ENCODE assay signal across 12 cellular contexts in genomic region chr15:70060214-70061085, GRCh38.
"Had no signal": no experiment of that assay in that cellular context is flagged by ENCODE, and none has a peak within 500 bp of the region (broad histone marks: within the 10 kb centered on the region; RNA-seq: fewer than 3 reads in every experiment).

No MANE protein-coding gene starts in this region.

- DNase-seq: activated CD4-positive, alpha-beta memory T cell treated with anti-CD3 and anti-CD28 coated beads for 36 hours; activated naive CD4-positive, alpha-beta T cell; activated T-cell treated with anti-CD3 and anti-CD28 coated beads, Interleukin-2, amount 50 U/mL, for 72 hours; effector memory CD4-positive, alpha-beta T cell; natural killer cell; small intestine; stimulated activated naive CD4-positive, alpha-beta T cell; substantia nigra; transverse colon had no signal

- H3K9me3 Mint-ChIP-seq: activated CD4-positive, alpha-beta memory T cell treated with anti-CD3 and anti-CD28 coated beads for 36 hours; activated T-cell treated with anti-CD3 and anti-CD28 coated beads, Interleukin-2, amount 50 U/mL, for 72 hours; natural killer cell had no signal

- H3K9me3 ChIP-seq: mucosa of descending colon, ovary, transverse colon had no signal

- FAIRE-seq: small intestine had no signal

- H3K27me3 ChIP-seq: hepatocyte, ovary, transverse colon had no signal

- H3K4me3 Mint-ChIP-seq: activated CD4-positive, alpha-beta memory T cell treated with anti-CD3 and anti-CD28 coated beads for 36 hours; activated T-cell treated with anti-CD3 and anti-CD28 coated beads, Interleukin-2, amount 50 U/mL, for 72 hours; natural killer cell had no signal

- H3K36me3 Mint-ChIP-seq: natural killer cell had no signal

- H3K36me3 ChIP-seq: ovary had no signal

- H3K4me1 Mint-ChIP-seq: natural killer cell had no signal

- H3K27ac Mint-ChIP-seq: activated T-cell treated with anti-CD3 and anti-CD28 coated beads, Interleukin-2, amount 50 U/mL, for 72 hours; natural killer cell had no signal

- H3K27ac ChIP-seq: hepatocyte, ovary, transverse colon had no signal

- H3K27me3 Mint-ChIP-seq: activated CD4-positive, alpha-beta memory T cell treated with anti-CD3 and anti-CD28 coated beads for 36 hours had no signal

- H3K4me3 ChIP-seq: hepatocyte, mucosa of descending colon, ovary, transverse colon had no signal

- ATAC-seq: activated T-cell treated with anti-CD3 and anti-CD28 coated beads, Interleukin-2, amount 50 U/mL, for 72 hours; mucosa of descending colon; natural killer cell had no signal
